In the genomic region with DNA sequence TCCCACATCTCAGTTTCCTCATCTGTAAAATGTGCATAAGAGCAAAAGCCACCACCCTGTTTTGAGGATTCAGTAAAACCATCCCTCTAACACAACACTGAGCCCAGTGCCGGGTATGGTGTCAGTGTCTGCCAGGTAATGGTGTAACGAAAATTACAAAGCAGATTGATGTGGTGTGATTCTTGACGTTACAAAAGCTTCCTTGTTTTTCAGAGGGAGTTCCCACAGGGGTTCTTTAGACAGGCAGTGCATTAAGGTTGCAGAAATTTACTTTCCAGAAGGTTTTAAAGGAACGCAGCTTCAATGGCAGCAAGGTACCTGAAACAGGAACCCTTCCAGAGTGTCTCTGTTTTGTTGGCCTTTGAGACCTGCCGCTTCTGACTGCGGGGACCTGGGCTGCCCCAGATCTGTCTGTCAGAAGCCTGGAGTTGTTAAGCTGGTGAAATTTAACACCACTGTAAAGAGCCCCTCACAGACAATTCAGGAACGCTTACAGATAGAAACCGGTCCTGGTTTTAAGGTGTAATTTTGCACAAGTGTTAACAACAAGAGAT, we compare ENCODE assay signal across 1 cellular context.
TF ChIP-seq lines count a peak whose summit lies in the region.

No MANE protein-coding gene starts in this region.

TF ChIP-seq in GM23338, 12 proteins besides CTCF, POLR2A, EP300 and RAD21 (continued from another document):
- TF ChIP-seq, protein P1, sequence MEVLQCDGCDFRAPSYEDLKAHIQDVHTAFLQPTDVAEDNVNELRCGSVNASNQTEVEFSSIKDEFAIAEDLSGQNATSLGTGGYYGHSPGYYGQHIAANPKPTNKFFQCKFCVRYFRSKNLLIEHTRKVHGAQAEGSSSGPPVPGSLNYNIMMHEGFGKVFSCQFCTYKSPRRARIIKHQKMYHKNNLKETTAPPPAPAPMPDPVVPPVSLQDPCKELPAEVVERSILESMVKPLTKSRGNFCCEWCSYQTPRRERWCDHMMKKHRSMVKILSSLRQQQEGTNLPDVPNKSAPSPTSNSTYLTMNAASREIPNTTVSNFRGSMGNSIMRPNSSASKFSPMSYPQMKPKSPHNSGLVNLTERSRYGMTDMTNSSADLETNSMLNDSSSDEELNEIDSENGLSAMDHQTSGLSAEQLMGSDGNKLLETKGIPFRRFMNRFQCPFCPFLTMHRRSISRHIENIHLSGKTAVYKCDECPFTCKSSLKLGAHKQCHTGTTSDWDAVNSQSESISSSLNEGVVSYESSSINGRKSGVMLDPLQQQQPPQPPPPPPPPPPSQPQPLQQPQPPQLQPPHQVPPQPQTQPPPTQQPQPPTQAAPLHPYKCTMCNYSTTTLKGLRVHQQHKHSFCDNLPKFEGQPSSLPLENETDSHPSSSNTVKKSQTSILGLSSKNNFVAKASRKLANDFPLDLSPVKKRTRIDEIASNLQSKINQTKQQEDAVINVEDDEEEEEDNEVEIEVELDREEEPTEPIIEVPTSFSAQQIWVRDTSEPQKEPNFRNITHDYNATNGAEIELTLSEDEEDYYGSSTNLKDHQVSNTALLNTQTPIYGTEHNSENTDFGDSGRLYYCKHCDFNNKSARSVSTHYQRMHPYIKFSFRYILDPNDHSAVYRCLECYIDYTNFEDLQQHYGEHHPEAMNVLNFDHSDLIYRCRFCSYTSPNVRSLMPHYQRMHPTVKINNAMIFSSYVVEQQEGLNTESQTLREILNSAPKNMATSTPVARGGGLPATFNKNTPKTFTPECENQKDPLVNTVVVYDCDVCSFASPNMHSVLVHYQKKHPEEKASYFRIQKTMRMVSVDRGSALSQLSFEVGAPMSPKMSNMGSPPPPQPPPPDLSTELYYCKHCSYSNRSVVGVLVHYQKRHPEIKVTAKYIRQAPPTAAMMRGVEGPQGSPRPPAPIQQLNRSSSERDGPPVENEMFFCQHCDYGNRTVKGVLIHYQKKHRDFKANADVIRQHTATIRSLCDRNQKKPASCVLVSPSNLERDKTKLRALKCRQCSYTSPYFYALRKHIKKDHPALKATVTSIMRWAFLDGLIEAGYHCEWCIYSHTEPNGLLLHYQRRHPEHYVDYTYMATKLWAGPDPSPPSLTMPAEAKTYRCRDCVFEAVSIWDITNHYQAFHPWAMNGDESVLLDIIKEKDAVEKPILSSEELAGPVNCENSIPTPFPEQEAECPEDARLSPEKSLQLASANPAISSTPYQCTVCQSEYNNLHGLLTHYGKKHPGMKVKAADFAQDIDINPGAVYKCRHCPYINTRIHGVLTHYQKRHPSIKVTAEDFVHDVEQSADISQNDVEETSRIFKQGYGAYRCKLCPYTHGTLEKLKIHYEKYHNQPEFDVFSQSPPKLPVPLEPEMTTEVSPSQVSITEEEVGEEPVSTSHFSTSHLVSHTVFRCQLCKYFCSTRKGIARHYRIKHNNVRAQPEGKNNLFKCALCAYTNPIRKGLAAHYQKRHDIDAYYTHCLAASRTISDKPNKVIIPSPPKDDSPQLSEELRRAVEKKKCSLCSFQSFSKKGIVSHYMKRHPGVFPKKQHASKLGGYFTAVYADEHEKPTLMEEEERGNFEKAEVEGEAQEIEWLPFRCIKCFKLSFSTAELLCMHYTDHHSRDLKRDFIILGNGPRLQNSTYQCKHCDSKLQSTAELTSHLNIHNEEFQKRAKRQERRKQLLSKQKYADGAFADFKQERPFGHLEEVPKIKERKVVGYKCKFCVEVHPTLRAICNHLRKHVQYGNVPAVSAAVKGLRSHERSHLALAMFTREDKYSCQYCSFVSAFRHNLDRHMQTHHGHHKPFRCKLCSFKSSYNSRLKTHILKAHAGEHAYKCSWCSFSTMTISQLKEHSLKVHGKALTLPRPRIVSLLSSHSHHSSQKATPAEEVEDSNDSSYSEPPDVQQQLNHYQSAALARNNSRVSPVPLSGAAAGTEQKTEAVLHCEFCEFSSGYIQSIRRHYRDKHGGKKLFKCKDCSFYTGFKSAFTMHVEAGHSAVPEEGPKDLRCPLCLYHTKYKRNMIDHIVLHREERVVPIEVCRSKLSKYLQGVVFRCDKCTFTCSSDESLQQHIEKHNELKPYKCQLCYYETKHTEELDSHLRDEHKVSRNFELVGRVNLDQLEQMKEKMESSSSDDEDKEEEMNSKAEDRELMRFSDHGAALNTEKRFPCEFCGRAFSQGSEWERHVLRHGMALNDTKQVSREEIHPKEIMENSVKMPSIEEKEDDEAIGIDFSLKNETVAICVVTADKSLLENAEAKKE (CRISPR knock-in tag; IDR thresholded peaks at IDR 0.05) = no peak
- TF ChIP-seq JUNB (IDR thresholded peaks at IDR 0.05; ENCODE audit: unreplicated experiment) (no peak), NANOG (IDR thresholded peaks at IDR 0.05; ENCODE audit: borderline replicate concordance) (no peak), EZH2phosphoT487 (IDR thresholded peaks at IDR 0.05; ENCODE audit: unreplicated experiment) (no peak), ZNF331 (CRISPR knock-in tag; IDR thresholded peaks at IDR 0.05; ENCODE audit: low read depth) (no peak), EZH2 (IDR thresholded peaks at IDR 0.05; ENCODE audit: low read depth, unreplicated experiment) (no peak), CREB1 (CRISPR knock-in tag; IDR thresholded peaks at IDR 0.05; ENCODE audit: low read depth) (no peak)
- TF ChIP-seq, protein P2, sequence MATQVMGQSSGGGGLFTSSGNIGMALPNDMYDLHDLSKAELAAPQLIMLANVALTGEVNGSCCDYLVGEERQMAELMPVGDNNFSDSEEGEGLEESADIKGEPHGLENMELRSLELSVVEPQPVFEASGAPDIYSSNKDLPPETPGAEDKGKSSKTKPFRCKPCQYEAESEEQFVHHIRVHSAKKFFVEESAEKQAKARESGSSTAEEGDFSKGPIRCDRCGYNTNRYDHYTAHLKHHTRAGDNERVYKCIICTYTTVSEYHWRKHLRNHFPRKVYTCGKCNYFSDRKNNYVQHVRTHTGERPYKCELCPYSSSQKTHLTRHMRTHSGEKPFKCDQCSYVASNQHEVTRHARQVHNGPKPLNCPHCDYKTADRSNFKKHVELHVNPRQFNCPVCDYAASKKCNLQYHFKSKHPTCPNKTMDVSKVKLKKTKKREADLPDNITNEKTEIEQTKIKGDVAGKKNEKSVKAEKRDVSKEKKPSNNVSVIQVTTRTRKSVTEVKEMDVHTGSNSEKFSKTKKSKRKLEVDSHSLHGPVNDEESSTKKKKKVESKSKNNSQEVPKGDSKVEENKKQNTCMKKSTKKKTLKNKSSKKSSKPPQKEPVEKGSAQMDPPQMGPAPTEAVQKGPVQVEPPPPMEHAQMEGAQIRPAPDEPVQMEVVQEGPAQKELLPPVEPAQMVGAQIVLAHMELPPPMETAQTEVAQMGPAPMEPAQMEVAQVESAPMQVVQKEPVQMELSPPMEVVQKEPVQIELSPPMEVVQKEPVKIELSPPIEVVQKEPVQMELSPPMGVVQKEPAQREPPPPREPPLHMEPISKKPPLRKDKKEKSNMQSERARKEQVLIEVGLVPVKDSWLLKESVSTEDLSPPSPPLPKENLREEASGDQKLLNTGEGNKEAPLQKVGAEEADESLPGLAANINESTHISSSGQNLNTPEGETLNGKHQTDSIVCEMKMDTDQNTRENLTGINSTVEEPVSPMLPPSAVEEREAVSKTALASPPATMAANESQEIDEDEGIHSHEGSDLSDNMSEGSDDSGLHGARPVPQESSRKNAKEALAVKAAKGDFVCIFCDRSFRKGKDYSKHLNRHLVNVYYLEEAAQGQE (IDR thresholded peaks at IDR 0.05; ENCODE audit: unreplicated experiment) = no peak
